ENCODE assay signal across 38 cellular contexts in genomic region chr5:159536626-159537025, GRCh38.
"Had no signal": no experiment of that assay in that cellular context is flagged by ENCODE, and none has a peak within 500 bp of the region (broad histone marks: within the 10 kb centered on the region; RNA-seq: fewer than 3 reads in every experiment).

No MANE protein-coding gene starts in this region.

- H3K4me2 ChIP-seq: PC-9 had no signal

- ATAC-seq: activated naive CD8-positive, alpha-beta T cell treated with anti-CD3 and anti-CD28 coated beads, Interleukin-2, amount 50 U/mL, for 24 hours; activated T-cell treated with anti-CD3 and anti-CD28 coated beads, Interleukin-2, amount 50 U/mL, for 4 hours; Right ventricle myocardium inferior had no signal

- DNase-seq: activated B cell treated with CpG ODN at 0.5 μM for 24 hours; activated CD4-positive, alpha-beta memory T cell treated with anti-CD3 and anti-CD28 coated beads for 36 hours; activated CD4-positive, alpha-beta T cell treated with anti-CD3 and anti-CD28 coated beads for 4 hours; activated CD4-positive, alpha-beta T cell treated with anti-CD3 and anti-CD28 coated beads, Interleukin-2, amount 50 U/mL, for 1 hour; activated CD4-positive, CD25-positive, alpha-beta regulatory T cell treated with anti-CD3 and anti-CD28 coated beads, Interleukin-2, amount 50 U/mL, for 72 hours; activated CD8-positive, alpha-beta memory T cell treated with anti-CD3 and anti-CD28 coated beads, Interleukin-2, amount 50 U/mL, for 4 hours; activated gamma-delta T cell treated with Interleukin-2 at 50 U/mL for 16 hours; activated naive CD4-positive, alpha-beta T cell treated with anti-CD3 and anti-CD28 coated beads, Interleukin-2, amount 10 ng/mL, durations not matched to agents 7 days and 5 days; activated naive CD8-positive, alpha-beta T cell treated with anti-CD3 and anti-CD28 coated beads, Interleukin-2, amount 50 U/mL, for 24 hours; activated T-cell treated with anti-CD3 and anti-CD28 coated beads for 4 hours; activated T-cell treated with anti-CD3 and anti-CD28 coated beads, Interleukin-2, amount 50 U/mL, for 4 hours; anterior cingulate cortex; caudate nucleus; cerebellar nuclear complex; cortex of kidney; NCI-H1105; NCI-H1436; NCI-H1694; NCI-H1930; NCI-H2081 treated with DMSO at 0.1 percent for 48 hours; NCI-H510A; NCI-H526; NCI-H748 treated with DMSO at 0.1 percent for 48 hours; NK-92 treated with Interleukin-12 subunit alpha and Interleukin-12 subunit beta, amount 100 ng/mL, for 24 hours; PC-9; SIG-M5; SW 1271; T-helper 1 cell; T-helper 2 cell; T-helper 9 cell had no signal

- H3K27me3 Mint-ChIP-seq: activated B cell treated with CpG ODN at 0.5 μM for 24 hours; activated naive CD4-positive, alpha-beta T cell treated with anti-CD3 and anti-CD28 coated beads, Interleukin-2, amount 10 ng/mL, durations not matched to agents 7 days and 5 days; brain had no signal

- H3K36me3 Mint-ChIP-seq: activated CD4-positive, alpha-beta memory T cell treated with anti-CD3 and anti-CD28 coated beads for 36 hours; activated naive CD4-positive, alpha-beta T cell treated with anti-CD3 and anti-CD28 coated beads, Interleukin-2, amount 10 ng/mL, durations not matched to agents 7 days and 5 days; brain had no signal

- H3K4me1 Mint-ChIP-seq: activated B cell treated with CpG ODN at 0.5 μM for 24 hours; activated naive CD4-positive, alpha-beta T cell treated with anti-CD3 and anti-CD28 coated beads, Interleukin-2, amount 10 ng/mL, durations not matched to agents 7 days and 5 days; activated naive CD8-positive, alpha-beta T cell treated with anti-CD3 and anti-CD28 coated beads, Interleukin-2, amount 50 U/mL, for 24 hours; brain had no signal

- H3K9me3 Mint-ChIP-seq: activated B cell treated with CpG ODN at 0.5 μM for 24 hours; activated CD4-positive, alpha-beta memory T cell treated with anti-CD3 and anti-CD28 coated beads for 36 hours; activated naive CD4-positive, alpha-beta T cell treated with anti-CD3 and anti-CD28 coated beads, Interleukin-2, amount 10 ng/mL, durations not matched to agents 7 days and 5 days; activated naive CD8-positive, alpha-beta T cell treated with anti-CD3 and anti-CD28 coated beads, Interleukin-2, amount 50 U/mL, for 24 hours; activated T-cell treated with anti-CD3 and anti-CD28 coated beads, Interleukin-2, amount 50 U/mL, for 4 hours; activated T-helper 1 cell treated with anti-CD3 and anti-CD28 coated beads, Interleukin-12 subunit alpha, Interleukin-12 subunit beta, Interleukin-2, Interleukin-4 antibody, amounts not matched to agents 30 ng/mL and 10 ng/mL and 1 ng/mL, durations not matched to agents 14 hours and 24 hours and 36 hours; brain had no signal

- H2AFZ ChIP-seq: PC-9 had no signal

- H3K27ac ChIP-seq: PC-9, RWPE1, VCaP had no signal

- H3K4me3 Mint-ChIP-seq: activated B cell treated with CpG ODN at 0.5 μM for 24 hours; activated CD4-positive, alpha-beta memory T cell treated with anti-CD3 and anti-CD28 coated beads for 36 hours; activated naive CD4-positive, alpha-beta T cell treated with anti-CD3 and anti-CD28 coated beads, Interleukin-2, amount 10 ng/mL, durations not matched to agents 7 days and 5 days; activated naive CD8-positive, alpha-beta T cell; activated naive CD8-positive, alpha-beta T cell treated with anti-CD3 and anti-CD28 coated beads, Interleukin-2, amount 50 U/mL, for 24 hours; activated T-cell treated with anti-CD3 and anti-CD28 coated beads, Interleukin-2, amount 50 U/mL, for 4 hours; activated T-helper 1 cell treated with anti-CD3 and anti-CD28 coated beads, Interleukin-12 subunit alpha, Interleukin-12 subunit beta, Interleukin-2, Interleukin-4 antibody, amounts not matched to agents 30 ng/mL and 10 ng/mL and 1 ng/mL, durations not matched to agents 14 hours and 24 hours and 36 hours; brain had no signal

- FAIRE-seq: bronchial epithelial cell, RCC 7860 had no signal

- H3K27ac Mint-ChIP-seq: activated B cell treated with CpG ODN at 0.5 μM for 24 hours; activated CD4-positive, alpha-beta memory T cell treated with anti-CD3 and anti-CD28 coated beads for 36 hours; activated naive CD4-positive, alpha-beta T cell treated with anti-CD3 and anti-CD28 coated beads, Interleukin-2, amount 10 ng/mL, durations not matched to agents 7 days and 5 days; activated naive CD8-positive, alpha-beta T cell; activated naive CD8-positive, alpha-beta T cell treated with anti-CD3 and anti-CD28 coated beads, Interleukin-2, amount 50 U/mL, for 24 hours; activated T-helper 1 cell treated with anti-CD3 and anti-CD28 coated beads, Interleukin-12 subunit alpha, Interleukin-12 subunit beta, Interleukin-2, Interleukin-4 antibody, amounts not matched to agents 30 ng/mL and 10 ng/mL and 1 ng/mL, durations not matched to agents 14 hours and 24 hours and 36 hours; brain had no signal

- H3K4me3 ChIP-seq: PC-9 had no signal
